In the genomic region with DNA sequence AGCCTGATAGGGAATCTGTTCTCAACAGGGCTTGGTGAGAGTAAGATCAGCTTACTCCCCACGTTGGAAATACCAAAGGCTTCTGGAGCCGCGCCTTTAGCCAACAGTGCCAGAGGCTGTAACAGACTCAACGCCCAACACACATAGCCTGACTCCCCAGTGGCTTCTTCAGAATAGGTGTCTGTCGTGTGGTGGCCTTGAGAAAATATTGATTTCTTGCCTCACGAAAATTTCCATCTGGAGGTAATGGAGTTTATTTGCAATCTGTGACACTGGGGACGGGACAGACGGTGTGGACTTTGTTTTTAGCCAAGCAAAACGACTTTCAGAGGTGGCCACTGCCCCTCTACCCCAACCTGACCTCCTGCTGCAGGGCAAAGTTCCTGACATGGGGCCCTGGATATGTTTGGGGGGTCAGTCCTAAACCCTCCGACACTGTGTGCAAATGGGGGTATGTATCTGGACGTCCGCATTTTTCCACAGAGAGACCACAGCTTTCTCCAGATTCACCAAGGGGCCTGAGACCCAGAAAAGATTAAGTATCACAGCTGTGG, we compare ENCODE assay signal across 30 cellular contexts.
"Had no signal": no experiment of that assay in that cellular context is flagged by ENCODE, and none has a peak within 500 bp of the region (broad histone marks: within the 10 kb centered on the region; RNA-seq: fewer than 3 reads in every experiment).

No MANE protein-coding gene starts in this region.

- H3K27me3 ChIP-seq: ascending aorta, body of pancreas, MG63 had no signal

- ATAC-seq: activated CD8-positive, alpha-beta T cell treated with anti-CD3 and anti-CD28 coated beads, Interleukin-2, amount 10 ng/mL, durations not matched to agents 7 days and 5 days; activated naive CD4-positive, alpha-beta T cell treated with anti-CD3 and anti-CD28 coated beads, Interleukin-2, amount 50 U/mL, for 72 hours; activated naive CD8-positive, alpha-beta T cell treated with anti-CD3 and anti-CD28 coated beads, Interleukin-2, amount 50 U/mL, for 24 hours; body of pancreas; T-helper 17 cell; WTC11 had no signal

- DNase-seq: activated CD4-positive, alpha-beta T cell treated with anti-CD3 and anti-CD28 coated beads for 48 hours; activated CD4-positive, alpha-beta T cell treated with anti-CD3 and anti-CD28 coated beads, Interleukin-2, amount 50 U/mL, for 4 hours; activated CD4-positive, CD25-positive, alpha-beta regulatory T cell treated with anti-CD3 and anti-CD28 coated beads, Interleukin-2, amount 50 U/mL, for 72 hours; activated CD8-positive, alpha-beta memory T cell treated with anti-CD3 and anti-CD28 coated beads, Interleukin-2, amount 50 U/mL, for 48 hours; activated CD8-positive, alpha-beta T cell treated with anti-CD3 and anti-CD28 coated beads, Interleukin-2, amount 10 ng/mL, durations not matched to agents 7 days and 5 days; activated effector memory CD4-positive, alpha-beta T cell treated with anti-CD3 and anti-CD28 coated beads, Interleukin-2, amount 50 U/mL, for 16 hours; activated naive CD4-positive, alpha-beta T cell treated with Interleukin-2 at 50 U/mL for 16 hours; activated naive CD8-positive, alpha-beta T cell treated with anti-CD3 and anti-CD28 coated beads, Interleukin-2, amount 50 U/mL, for 24 hours; activated T-cell treated with anti-CD3 and anti-CD28 coated beads, Interleukin-2, amount 50 U/mL, for 1 hour; amniotic stem cell; body of pancreas; MG63; MV-4-11; NCI-H1092 treated with DMSO at 0.1 percent for 48 hours; NCI-H1417 treated with DMSO at 0.1 percent for 48 hours; NCI-H1694; NCI-H2029; NCI-H2107; NCI-H2171 treated with DMSO at 0.1 percent for 48 hours; NCI-H226; NCI-H526; NCI-H774; OCI-M1; SHP77 treated with DMSO at 0.1 percent for 48 hours; T-helper 17 cell; T-helper 9 cell had no signal

- H3K27me3 Mint-ChIP-seq: activated naive CD8-positive, alpha-beta T cell treated with anti-CD3 and anti-CD28 coated beads, Interleukin-2, amount 50 U/mL, for 24 hours; T-helper 17 cell had no signal

- H3K4me3 ChIP-seq: ascending aorta, body of pancreas, MG63 had no signal

- H3K4me1 Mint-ChIP-seq: WTC11 had no signal

- H3K9me3 ChIP-seq: ascending aorta, body of pancreas, MG63 had no signal

- H3K4me3 Mint-ChIP-seq: activated CD8-positive, alpha-beta T cell treated with anti-CD3 and anti-CD28 coated beads, Interleukin-2, amount 10 ng/mL, durations not matched to agents 7 days and 5 days; activated naive CD8-positive, alpha-beta T cell treated with anti-CD3 and anti-CD28 coated beads, Interleukin-2, amount 50 U/mL, for 24 hours; activated T-helper 1 cell treated with anti-CD3 and anti-CD28 coated beads, Interleukin-12 subunit alpha, Interleukin-12 subunit beta, Interleukin-2, Interleukin-4 antibody, amounts not matched to agents 30 ng/mL and 10 ng/mL and 1 ng/mL, durations not matched to agents 14 hours and 24 hours and 36 hours; T-helper 17 cell; WTC11 had no signal

- H3K9me3 Mint-ChIP-seq: activated naive CD4-positive, alpha-beta T cell treated with anti-CD3 and anti-CD28 coated beads, Interleukin-2, amount 50 U/mL, for 72 hours; activated naive CD8-positive, alpha-beta T cell treated with anti-CD3 and anti-CD28 coated beads, Interleukin-2, amount 50 U/mL, for 24 hours; activated T-helper 1 cell treated with anti-CD3 and anti-CD28 coated beads, Interleukin-12 subunit alpha, Interleukin-12 subunit beta, Interleukin-2, Interleukin-4 antibody, amounts not matched to agents 30 ng/mL and 10 ng/mL and 1 ng/mL, durations not matched to agents 14 hours and 24 hours and 36 hours; WTC11 had no signal

- H3K27ac ChIP-seq: body of pancreas had no signal
